In genomic region chr7:48636391-48637015, GRCh38 we compare ENCODE assay signal across 19 cellular contexts.
DNase-seq lines count a peak whose midpoint lies in the region; ATAC-seq and TF ChIP-seq lines count a peak whose summit lies in the region.
"Had no signal": no experiment of that assay in that cellular context is flagged by ENCODE, and none has a peak within 500 bp of the region (broad histone marks: within the 10 kb centered on the region; RNA-seq: fewer than 3 reads in every experiment).

No MANE protein-coding gene starts in this region.

- POLR2A ChIA-PET in activated CD4-positive, alpha-beta memory T cell treated with anti-CD3 and anti-CD28 coated beads, Interleukin-2, amount 10 ng/mL, durations not matched to agents 7 days and 5 days (lab: Charles Lee) = no interaction called here

- H3K4me3 ChIP-seq in NT2/D1 (ENCODE audit: insufficient read length, low read depth) = no peak overlapping the region
- H3K4me3 ChIP-seq in endodermal cell (ENCODE audit: low read length) = no peak overlapping the region
- H3K4me3 ChIP-seq: gastrocnemius medialis, GM12878, uterus had no signal

- H3K27ac Mint-ChIP-seq in endodermal cell = no peak overlapping the region
- H3K27ac Mint-ChIP-seq in activated CD4-positive, alpha-beta memory T cell treated with anti-CD3 and anti-CD28 coated beads, Interleukin-2, amount 10 ng/mL, durations not matched to agents 7 days and 5 days = no peak overlapping the region
- H3K27ac Mint-ChIP-seq: CD8-positive, alpha-beta T cell; T-helper 17 cell had no signal

- TF ChIP-seq CTCF in endodermal cell (conservative IDR thresholded peaks at IDR 0.05) = no peak

- H3K4me1 ChIP-seq in NT2/D1 (ENCODE audit: insufficient read depth, insufficient read length) (no peaks in the 10 kb centered on the region), endodermal cell (ENCODE audit: control insufficient read depth, insufficient read depth, low read length) (no peaks in the 10 kb centered on the region)
- H3K4me1 ChIP-seq: gastrocnemius medialis, uterus had no signal

- H3K9me3 ChIP-seq in NT2/D1 (ENCODE audit: insufficient read depth, low read length) (no peaks in the 10 kb centered on the region), endodermal cell (ENCODE audit: control insufficient read depth, low read length) (no peaks in the 10 kb centered on the region)
- H3K9me3 ChIP-seq: gastrocnemius medialis, uterus had no signal

- H3K27me3 Mint-ChIP-seq in endodermal cell (ENCODE audit: insufficient read depth) = no peaks in the 10 kb centered on the region
- no peaks in the 10 kb centered on the region for H3K27me3 Mint-ChIP-seq in activated CD4-positive, alpha-beta memory T cell treated with anti-CD3 and anti-CD28 coated beads, Interleukin-2, amount 10 ng/mL, durations not matched to agents 7 days and 5 days
- H3K27me3 Mint-ChIP-seq: stimulated activated naive CD8-positive, alpha-beta T cell treated with anti-CD3 and anti-CD28 coated beads, Interleukin-15, amount 100 ng/mL, for 72 hours; T-helper 17 cell had no signal

- no peaks in the 10 kb centered on the region for H3K36me3 Mint-ChIP-seq in endodermal cell (ENCODE audit: low read depth)
- H3K36me3 Mint-ChIP-seq in activated CD4-positive, alpha-beta memory T cell treated with anti-CD3 and anti-CD28 coated beads, Interleukin-2, amount 10 ng/mL, durations not matched to agents 7 days and 5 days (ENCODE audit: low read depth) = no peaks in the 10 kb centered on the region
- H3K36me3 Mint-ChIP-seq: CD8-positive, alpha-beta T cell had no signal

- H3K36me3 ChIP-seq in NT2/D1 (ENCODE audit: insufficient read depth, insufficient read length, low read length) (no peaks in the 10 kb centered on the region), endodermal cell (ENCODE audit: control insufficient read depth, insufficient read depth, low read length) (no peaks in the 10 kb centered on the region)
- H3K36me3 ChIP-seq: gastrocnemius medialis, uterus had no signal

- DNase-seq in DMS153 treated with DMSO at 0.1 percent for 48 hours (lab: John Stamatoyannopoulos, UW; ENCODE audit: unreplicated experiment) (peak; percentile 83), NT2/D1 (ENCODE audit: low read depth, low spot score) (peak; percentile 13), endodermal cell (peak; percentile 50), kidney tubule cell (ENCODE audit: low spot score) (peak; percentile 73), GM03348 (ENCODE audit: low spot score) (no peak)
- no peak for DNase-seq in activated CD4-positive, alpha-beta T cell treated with anti-CD3 and anti-CD28 coated beads, Interleukin-2, amount 50 U/mL, for 4 hours
- no peak for DNase-seq in activated CD4-positive, alpha-beta memory T cell treated with anti-CD3 and anti-CD28 coated beads, Interleukin-2, amount 10 ng/mL, durations not matched to agents 7 days and 5 days
- DNase-seq: activated CD4-positive, alpha-beta T cell treated with anti-CD3 and anti-CD28 coated beads for 1 hour; activated CD8-positive, alpha-beta memory T cell treated with anti-CD3 and anti-CD28 coated beads, Interleukin-2, amount 50 U/mL, for 4 hours; activated gamma-delta T cell; amygdala; CD8-positive, alpha-beta T cell; gastrocnemius medialis; NCI-H82; stimulated activated naive CD8-positive, alpha-beta T cell treated with anti-CD3 and anti-CD28 coated beads, Interleukin-15, amount 100 ng/mL, for 72 hours; T-helper 17 cell; uterus had no signal

- no peak overlapping the region for H3K27ac ChIP-seq in endodermal cell (ENCODE audit: low read depth, low read length)
- H3K27ac ChIP-seq: gastrocnemius medialis, uterus had no signal

- 77% methylated on average over 3 of the region's 3 CpGs; no CpG with 5 or more reads in 1 of the 2 experiments for WGBS in endodermal cell (ENCODE audit: insufficient coverage in 1 of 2, insufficient read length in 1 of 2), 2 experiments

- no peak overlapping the region for H3K4me3 Mint-ChIP-seq in endodermal cell
- no peak overlapping the region for H3K4me3 Mint-ChIP-seq in activated CD4-positive, alpha-beta memory T cell treated with anti-CD3 and anti-CD28 coated beads, Interleukin-2, amount 10 ng/mL, durations not matched to agents 7 days and 5 days
- H3K4me3 Mint-ChIP-seq: CD8-positive, alpha-beta T cell; stimulated activated naive CD8-positive, alpha-beta T cell treated with anti-CD3 and anti-CD28 coated beads, Interleukin-15, amount 100 ng/mL, for 72 hours; T-helper 17 cell had no signal

- H3K27me3 ChIP-seq in NT2/D1 (ENCODE audit: insufficient read depth, insufficient read length) (no peaks in the 10 kb centered on the region), endodermal cell (ENCODE audit: control insufficient read depth, insufficient read depth, low read length, poor library complexity, severe bottlenecking) (no peaks in the 10 kb centered on the region)
- H3K27me3 ChIP-seq: gastrocnemius medialis, uterus had no signal

- no peak for ATAC-seq in GM19023 (IDR thresholded peaks at IDR 0.05; ENCODE audit: unreplicated experiment)
- ATAC-seq: CD8-positive, alpha-beta T cell; gastrocnemius medialis; T-helper 17 cell had no signal

- H3K9ac ChIP-seq in NT2/D1 (ENCODE audit: insufficient read length, low read depth) (no peak overlapping the region), endodermal cell (ENCODE audit: extremely low read depth, low read length, poor library complexity, severe bottlenecking) (no peak overlapping the region)

- H3K4me1 Mint-ChIP-seq in endodermal cell = peaks cover 10% of the 10 kb centered on the region
- no peaks in the 10 kb centered on the region for H3K4me1 Mint-ChIP-seq in activated CD4-positive, alpha-beta memory T cell treated with anti-CD3 and anti-CD28 coated beads, Interleukin-2, amount 10 ng/mL, durations not matched to agents 7 days and 5 days
- H3K4me1 Mint-ChIP-seq: stimulated activated naive CD8-positive, alpha-beta T cell treated with anti-CD3 and anti-CD28 coated beads, Interleukin-15, amount 100 ng/mL, for 72 hours; T-helper 17 cell had no signal

- CTCF ChIA-PET in activated CD4-positive, alpha-beta memory T cell treated with anti-CD3 and anti-CD28 coated beads, Interleukin-2, amount 10 ng/mL, durations not matched to agents 7 days and 5 days (lab: Charles Lee) = no interaction called here

- H3K9me3 Mint-ChIP-seq in endodermal cell = no peaks in the 10 kb centered on the region
- no peaks in the 10 kb centered on the region for H3K9me3 Mint-ChIP-seq in activated CD4-positive, alpha-beta memory T cell treated with anti-CD3 and anti-CD28 coated beads, Interleukin-2, amount 10 ng/mL, durations not matched to agents 7 days and 5 days
- H3K9me3 Mint-ChIP-seq: CD8-positive, alpha-beta T cell; stimulated activated naive CD8-positive, alpha-beta T cell treated with anti-CD3 and anti-CD28 coated beads, Interleukin-15, amount 100 ng/mL, for 72 hours had no signal

Comparison
In these comparisons a context has a peak if more than half of its experiments do, and no peak if none do; other contexts are left out.
1. DNase-seq: peak in DMS153 treated with DMSO at 0.1 percent for 48 hours (single experiment), NT2/D1 (single experiment), endodermal cell (single experiment) and kidney tubule cell (single experiment); none in activated CD4-positive, alpha-beta T cell treated with anti-CD3 and anti-CD28 coated beads, Interleukin-2, amount 50 U/mL, for 4 hours (0 of 2), GM03348 (single experiment) and activated CD4-positive, alpha-beta memory T cell treated with anti-CD3 and anti-CD28 coated beads, Interleukin-2, amount 10 ng/mL, durations not matched to agents 7 days and 5 days (single experiment).